1 cellular context compared by ENCODE assay signal in the genomic region with DNA sequence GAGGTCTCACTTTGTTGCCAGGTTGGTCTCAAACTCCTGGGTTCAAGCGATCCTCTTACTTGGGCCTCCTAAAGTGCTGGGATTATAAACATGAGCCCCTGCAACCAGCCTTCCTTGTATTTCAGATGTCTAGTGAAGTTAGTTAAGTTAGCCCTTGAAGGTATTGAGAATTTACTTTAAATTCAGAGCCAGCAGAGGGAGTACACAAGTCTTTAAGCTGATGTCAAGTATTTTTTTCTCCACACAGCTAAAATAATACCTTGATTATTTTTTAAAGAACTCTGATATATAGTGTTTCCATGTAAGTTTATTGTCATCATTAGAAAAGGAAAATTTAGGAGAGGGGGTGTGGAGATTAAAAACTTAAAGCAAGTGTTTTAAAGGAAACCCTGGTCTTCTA.
TF ChIP-seq lines count a peak whose summit lies in the region.

No MANE protein-coding gene starts in this region.

TF ChIP-seq in GM12878, 131 proteins besides CTCF, POLR2A, EP300 and RAD21:
- TF ChIP-seq SIN3A (IDR thresholded peaks at IDR 0.05; ENCODE audit: low read depth, low read length) (no peak), EED (IDR thresholded peaks at IDR 0.05; ENCODE audit: low read depth) (no peak), MYC (IDR thresholded peaks at IDR 0.05; ENCODE audit: insufficient read depth, insufficient read length, insufficient replicate concordance, low read length, severe bottlenecking) (no peak), HCFC1 (IDR thresholded peaks at IDR 0.05; ENCODE audit: low read length) (no peak), BMI1 (IDR thresholded peaks at IDR 0.05; ENCODE audit: borderline replicate concordance) (no peak), JUND (IDR thresholded peaks at IDR 0.05; ENCODE audit: low read depth, low read length) (no peak), NR2C2 (IDR thresholded peaks at IDR 0.05; ENCODE audit: borderline replicate concordance, control insufficient read depth, insufficient read length, low read depth) (no peak), FOXM1 (IDR thresholded peaks at IDR 0.05; ENCODE audit: low read depth, low read length) (no peak), NBN (IDR thresholded peaks at IDR 0.05) (no peak), GABPA (IDR thresholded peaks at IDR 0.05; ENCODE audit: low read depth) (no peak), MTA3 (IDR thresholded peaks at IDR 0.05; ENCODE audit: borderline replicate concordance, low read length) (no peak), ZNF274 (IDR thresholded peaks at IDR 0.05; ENCODE audit: insufficient read depth, insufficient read length) (no peak), TARDBP (IDR thresholded peaks at IDR 0.05; ENCODE audit: borderline replicate concordance) (no peak), RUNX3 (IDR thresholded peaks at IDR 0.05; ENCODE audit: low read length) (no peak), TAF1 (IDR thresholded peaks at IDR 0.05; ENCODE audit: borderline replicate concordance, low read depth, low read length) (no peak)
- TF ChIP-seq, protein P1, sequence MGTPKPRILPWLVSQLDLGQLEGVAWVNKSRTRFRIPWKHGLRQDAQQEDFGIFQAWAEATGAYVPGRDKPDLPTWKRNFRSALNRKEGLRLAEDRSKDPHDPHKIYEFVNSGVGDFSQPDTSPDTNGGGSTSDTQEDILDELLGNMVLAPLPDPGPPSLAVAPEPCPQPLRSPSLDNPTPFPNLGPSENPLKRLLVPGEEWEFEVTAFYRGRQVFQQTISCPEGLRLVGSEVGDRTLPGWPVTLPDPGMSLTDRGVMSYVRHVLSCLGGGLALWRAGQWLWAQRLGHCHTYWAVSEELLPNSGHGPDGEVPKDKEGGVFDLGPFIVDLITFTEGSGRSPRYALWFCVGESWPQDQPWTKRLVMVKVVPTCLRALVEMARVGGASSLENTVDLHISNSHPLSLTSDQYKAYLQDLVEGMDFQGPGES (IDR thresholded peaks at IDR 0.05): no peak
- TF ChIP-seq, protein P2, sequence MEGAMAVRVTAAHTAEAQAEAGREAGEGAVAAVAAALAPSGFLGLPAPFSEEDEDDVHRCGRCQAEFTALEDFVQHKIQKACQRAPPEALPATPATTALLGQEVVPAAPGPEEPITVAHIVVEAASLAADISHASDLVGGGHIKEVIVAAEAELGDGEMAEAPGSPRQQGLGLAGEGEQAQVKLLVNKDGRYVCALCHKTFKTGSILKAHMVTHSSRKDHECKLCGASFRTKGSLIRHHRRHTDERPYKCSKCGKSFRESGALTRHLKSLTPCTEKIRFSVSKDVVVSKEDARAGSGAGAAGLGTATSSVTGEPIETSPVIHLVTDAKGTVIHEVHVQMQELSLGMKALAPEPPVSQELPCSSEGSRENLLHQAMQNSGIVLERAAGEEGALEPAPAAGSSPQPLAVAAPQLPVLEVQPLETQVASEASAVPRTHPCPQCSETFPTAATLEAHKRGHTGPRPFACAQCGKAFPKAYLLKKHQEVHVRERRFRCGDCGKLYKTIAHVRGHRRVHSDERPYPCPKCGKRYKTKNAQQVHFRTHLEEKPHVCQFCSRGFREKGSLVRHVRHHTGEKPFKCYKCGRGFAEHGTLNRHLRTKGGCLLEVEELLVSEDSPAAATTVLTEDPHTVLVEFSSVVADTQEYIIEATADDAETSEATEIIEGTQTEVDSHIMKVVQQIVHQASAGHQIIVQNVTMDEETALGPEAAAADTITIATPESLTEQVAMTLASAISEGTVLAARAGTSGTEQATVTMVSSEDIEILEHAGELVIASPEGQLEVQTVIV (IDR thresholded peaks at IDR 0.05; ENCODE audit: borderline replicate concordance, partially characterized antibody): no peak
- TF ChIP-seq, protein P3, sequence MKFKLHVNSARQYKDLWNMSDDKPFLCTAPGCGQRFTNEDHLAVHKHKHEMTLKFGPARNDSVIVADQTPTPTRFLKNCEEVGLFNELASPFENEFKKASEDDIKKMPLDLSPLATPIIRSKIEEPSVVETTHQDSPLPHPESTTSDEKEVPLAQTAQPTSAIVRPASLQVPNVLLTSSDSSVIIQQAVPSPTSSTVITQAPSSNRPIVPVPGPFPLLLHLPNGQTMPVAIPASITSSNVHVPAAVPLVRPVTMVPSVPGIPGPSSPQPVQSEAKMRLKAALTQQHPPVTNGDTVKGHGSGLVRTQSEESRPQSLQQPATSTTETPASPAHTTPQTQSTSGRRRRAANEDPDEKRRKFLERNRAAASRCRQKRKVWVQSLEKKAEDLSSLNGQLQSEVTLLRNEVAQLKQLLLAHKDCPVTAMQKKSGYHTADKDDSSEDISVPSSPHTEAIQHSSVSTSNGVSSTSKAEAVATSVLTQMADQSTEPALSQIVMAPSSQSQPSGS (IDR thresholded peaks at IDR 0.05; ENCODE audit: low read length): no peak
